Comparison of ENCODE assay signal across 24 cellular contexts in the genomic region with DNA sequence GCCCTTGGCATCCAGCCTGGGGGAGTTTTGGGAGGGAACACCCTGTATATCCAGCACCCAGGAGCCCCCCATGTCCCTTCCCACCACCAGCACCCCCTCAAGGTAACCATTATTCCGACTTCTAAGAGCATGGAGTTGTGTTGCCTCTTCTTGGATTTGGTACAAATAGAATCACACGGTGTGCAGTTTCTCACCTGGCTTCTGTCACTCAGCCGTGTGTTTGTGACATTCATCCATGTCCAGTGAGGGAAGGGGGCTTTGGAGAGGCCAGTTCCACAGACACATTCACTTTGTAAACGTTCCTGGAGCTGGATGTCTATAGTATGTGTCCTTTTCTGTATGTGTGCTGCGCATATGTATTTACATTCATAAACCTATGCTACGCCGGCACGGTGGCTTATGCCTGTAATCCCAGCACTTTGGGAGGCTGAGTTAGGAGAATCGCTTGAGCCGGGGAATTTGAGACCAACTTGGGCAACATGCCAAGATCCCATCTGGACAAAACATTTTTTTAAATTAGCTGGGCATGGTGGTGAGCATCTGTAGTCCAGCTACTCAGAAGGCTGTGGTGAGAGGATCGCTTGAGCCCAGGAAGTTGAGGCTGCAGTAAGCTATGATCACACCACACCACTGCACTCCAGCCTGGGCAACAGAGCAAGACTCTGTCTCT. TPM values are rescaled to one million over a fixed set of nuclear protein-coding genes. Genes with fewer than 3 reads are reported as not detected.
"Had no signal": no experiment of that assay in that cellular context is flagged by ENCODE, and none has a peak within 500 bp of the region (broad histone marks: within the 10 kb centered on the region; RNA-seq: fewer than 3 reads in every experiment).

No MANE protein-coding gene starts in this region.

- H3K9me3 Mint-ChIP-seq: activated CD4-positive, alpha-beta memory T cell treated with anti-CD3 and anti-CD28 coated beads, Interleukin-2, amount 10 ng/mL, durations not matched to agents 7 days and 5 days; activated CD4-positive, alpha-beta T cell treated with anti-CD3 and anti-CD28 coated beads, Interleukin-2, amount 10 ng/mL, durations not matched to agents 24 days and 14 days; activated naive CD4-positive, alpha-beta T cell treated with anti-CD3 and anti-CD28 coated beads, Interleukin-2, amount 10 ng/mL, durations not matched to agents 7 days and 5 days; activated T-cell treated with anti-CD3 and anti-CD28 coated beads, Interleukin-2, amount 50 U/mL, for 72 hours; neural crest cell had no signal

- H3K4me1 ChIP-seq: foreskin keratinocyte, sigmoid colon had no signal

- H3K4me3 ChIP-seq: coronary artery, sigmoid colon, thoracic aorta, upper lobe of right lung had no signal

- H3K9me3 ChIP-seq: sigmoid colon, thoracic aorta, upper lobe of right lung had no signal

- H3K4me1 Mint-ChIP-seq: activated CD4-positive, alpha-beta memory T cell treated with anti-CD3 and anti-CD28 coated beads, Interleukin-2, amount 10 ng/mL, durations not matched to agents 7 days and 5 days; activated CD4-positive, alpha-beta T cell treated with anti-CD3 and anti-CD28 coated beads, Interleukin-2, amount 10 ng/mL, durations not matched to agents 24 days and 14 days; activated naive CD4-positive, alpha-beta T cell treated with anti-CD3 and anti-CD28 coated beads, Interleukin-2, amount 10 ng/mL, durations not matched to agents 7 days and 5 days; naive thymus-derived CD4-positive, alpha-beta T cell had no signal

- H3K36me3 ChIP-seq: sigmoid colon, thoracic aorta, upper lobe of right lung had no signal

- H3K27me3 Mint-ChIP-seq: activated CD4-positive, alpha-beta memory T cell treated with anti-CD3 and anti-CD28 coated beads, Interleukin-2, amount 10 ng/mL, durations not matched to agents 7 days and 5 days; activated CD4-positive, alpha-beta T cell treated with anti-CD3 and anti-CD28 coated beads, Interleukin-2, amount 10 ng/mL, durations not matched to agents 24 days and 14 days had no signal

- H3K27ac Mint-ChIP-seq: activated CD4-positive, alpha-beta memory T cell treated with anti-CD3 and anti-CD28 coated beads, Interleukin-2, amount 10 ng/mL, durations not matched to agents 7 days and 5 days; activated CD4-positive, alpha-beta T cell treated with anti-CD3 and anti-CD28 coated beads, Interleukin-2, amount 10 ng/mL, durations not matched to agents 24 days and 14 days; activated naive CD4-positive, alpha-beta T cell treated with anti-CD3 and anti-CD28 coated beads, Interleukin-2, amount 10 ng/mL, durations not matched to agents 7 days and 5 days; activated T-cell treated with anti-CD3 and anti-CD28 coated beads, Interleukin-2, amount 50 U/mL, for 72 hours; naive thymus-derived CD4-positive, alpha-beta T cell had no signal

- H3K27me3 ChIP-seq: foreskin keratinocyte, sigmoid colon, upper lobe of right lung had no signal

- H3K4me3 Mint-ChIP-seq: activated CD4-positive, alpha-beta memory T cell treated with anti-CD3 and anti-CD28 coated beads, Interleukin-2, amount 10 ng/mL, durations not matched to agents 7 days and 5 days; activated CD4-positive, alpha-beta T cell treated with anti-CD3 and anti-CD28 coated beads, Interleukin-2, amount 10 ng/mL, durations not matched to agents 24 days and 14 days; activated naive CD4-positive, alpha-beta T cell treated with anti-CD3 and anti-CD28 coated beads, Interleukin-2, amount 10 ng/mL, durations not matched to agents 7 days and 5 days; activated T-cell treated with anti-CD3 and anti-CD28 coated beads, Interleukin-2, amount 50 U/mL, for 72 hours; naive thymus-derived CD4-positive, alpha-beta T cell; neural crest cell had no signal

- ATAC-seq: activated CD4-positive, CD25-positive, alpha-beta regulatory T cell treated with anti-CD3 and anti-CD28 coated beads, Interleukin-2, amount 50 U/mL, for 24 hours; activated T-cell treated with anti-CD3 and anti-CD28 coated beads, Interleukin-2, amount 50 U/mL, for 72 hours; foreskin keratinocyte; naive thymus-derived CD4-positive, alpha-beta T cell had no signal

- H3K27ac ChIP-seq: coronary artery, epithelial cell of prostate, foreskin keratinocyte, sigmoid colon, thoracic aorta, upper lobe of right lung had no signal

- DNase-seq: activated CD4-positive, alpha-beta memory T cell treated with anti-CD3 and anti-CD28 coated beads, Interleukin-2, amount 10 ng/mL, durations not matched to agents 7 days and 5 days; activated CD4-positive, alpha-beta T cell treated with anti-CD3 and anti-CD28 coated beads, Interleukin-2, amount 10 ng/mL, durations not matched to agents 24 days and 14 days; activated effector memory CD4-positive, alpha-beta T cell treated with Interleukin-2 at 50 U/mL for 16 hours; activated naive CD4-positive, alpha-beta T cell treated with anti-CD3 and anti-CD28 coated beads, Interleukin-2, amount 10 ng/mL, durations not matched to agents 7 days and 5 days; activated T-cell treated with anti-CD3 and anti-CD28 coated beads, Interleukin-2, amount 50 U/mL, for 72 hours; amygdala; foreskin keratinocyte; glutamatergic neuron; hypothalamus; left cardiac atrium; mesendoderm; naive thymus-derived CD4-positive, alpha-beta T cell; retina; sigmoid colon; stimulated activated CD4-positive, alpha-beta T cell treated with anti-CD3 and anti-CD28 coated beads, Interleukin-4, amount 100 ng/mL, for 1 hour; stimulated activated naive CD4-positive, alpha-beta T cell treated with Interleukin-2 at 50 U/mL for 16 hours; upper lobe of right lung had no signal

- H3K36me3 Mint-ChIP-seq: activated naive CD4-positive, alpha-beta T cell treated with anti-CD3 and anti-CD28 coated beads, Interleukin-2, amount 10 ng/mL, durations not matched to agents 7 days and 5 days; naive thymus-derived CD4-positive, alpha-beta T cell had no signal

RNA-seq across cellular contexts. Expression of a gene that starts 36.6 kb away (rescaled TPM):
- total RNA-seq: activated CD4-positive, alpha-beta memory T cell treated with anti-CD3 and anti-CD28 coated beads, Interleukin-2, amount 10 ng/mL, durations not matched to agents 7 days and 5 days; activated CD4-positive, alpha-beta T cell treated with anti-CD3 and anti-CD28 coated beads, Interleukin-2, amount 10 ng/mL, durations not matched to agents 24 days and 14 days; activated T-cell treated with anti-CD3 and anti-CD28 coated beads, Interleukin-2, amount 50 U/mL, for 72 hours; fibroblast of lung; naive thymus-derived CD4-positive, alpha-beta T cell; T-helper 2 cell treated with Interferon-gamma antibody and Interleukin-4, amounts not matched to agents 100 ng/mL and 5 ng/mL, for 36 hours had no signal
- polyA plus RNA-seq: fibroblast of lung; naive thymus-derived CD4-positive, alpha-beta T cell had no signal
